8 cellular contexts compared by ENCODE assay signal in the genomic region with DNA sequence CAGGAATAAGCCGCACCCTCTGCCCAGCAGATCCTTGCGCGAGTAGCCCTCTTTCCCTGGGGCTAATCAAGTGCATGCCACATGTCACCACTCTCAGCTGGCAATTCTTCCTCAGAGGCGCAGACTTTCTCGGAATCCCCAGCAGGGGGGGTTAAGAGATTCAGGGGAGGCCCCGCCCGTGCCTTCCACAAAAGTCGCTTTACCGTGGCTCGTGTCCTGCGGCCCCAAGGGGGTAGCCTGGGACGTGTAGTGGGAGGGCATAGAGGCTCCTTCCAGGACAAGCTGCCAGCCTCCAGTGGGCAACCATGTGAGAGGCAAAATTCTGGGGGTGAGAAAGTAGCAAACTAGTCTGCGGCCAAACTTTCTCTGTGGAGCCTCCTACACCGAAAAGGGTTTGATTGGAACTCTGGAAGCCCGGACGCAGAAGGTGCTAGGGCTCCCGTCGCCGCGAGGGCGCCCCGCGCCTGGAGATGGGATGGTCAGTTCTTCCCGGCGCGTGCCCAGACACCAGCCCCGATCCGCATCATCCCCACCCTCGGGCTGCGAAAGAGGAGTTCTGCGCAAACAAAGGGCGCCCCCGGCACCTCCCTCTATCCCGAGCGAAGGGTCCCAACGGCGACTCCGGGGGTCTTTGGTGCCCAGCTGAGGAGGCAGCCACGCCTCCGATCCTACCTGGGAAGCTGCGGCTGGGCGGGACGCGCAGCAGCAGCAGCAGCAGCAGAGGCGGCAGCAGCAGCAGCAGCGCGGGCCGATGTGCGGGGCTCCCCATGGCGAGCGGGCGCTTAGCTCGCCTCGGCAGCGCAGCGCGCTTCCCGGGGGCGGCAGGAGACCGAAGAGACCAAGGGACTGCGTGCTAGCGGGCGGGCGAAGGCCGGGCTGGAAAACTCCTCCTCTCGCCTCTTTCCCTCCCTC. TPM values are rescaled to one million over a fixed set of nuclear protein-coding genes. Genes with fewer than 3 reads are reported as not detected.
DNase-seq lines count a peak whose midpoint lies in the region; ATAC-seq and TF ChIP-seq lines count a peak whose summit lies in the region.
"Had no signal": no experiment of that assay in that cellular context is flagged by ENCODE, and none has a peak within 500 bp of the region (broad histone marks: within the 10 kb centered on the region; RNA-seq: fewer than 3 reads in every experiment).

A gene with protein sequence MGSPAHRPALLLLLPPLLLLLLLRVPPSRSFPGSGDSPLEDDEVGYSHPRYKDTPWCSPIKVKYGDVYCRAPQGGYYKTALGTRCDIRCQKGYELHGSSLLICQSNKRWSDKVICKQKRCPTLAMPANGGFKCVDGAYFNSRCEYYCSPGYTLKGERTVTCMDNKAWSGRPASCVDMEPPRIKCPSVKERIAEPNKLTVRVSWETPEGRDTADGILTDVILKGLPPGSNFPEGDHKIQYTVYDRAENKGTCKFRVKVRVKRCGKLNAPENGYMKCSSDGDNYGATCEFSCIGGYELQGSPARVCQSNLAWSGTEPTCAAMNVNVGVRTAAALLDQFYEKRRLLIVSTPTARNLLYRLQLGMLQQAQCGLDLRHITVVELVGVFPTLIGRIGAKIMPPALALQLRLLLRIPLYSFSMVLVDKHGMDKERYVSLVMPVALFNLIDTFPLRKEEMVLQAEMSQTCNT (minus strand): TSS at position 848 of the 912 bp plus-strand sequence. CDS start 79 bp downstream, at position 769.

- H3K36me3 Mint-ChIP-seq in endothelial cell (ENCODE audit: low read depth, unreplicated experiment) = peaks cover 3% of the 10 kb centered on the region
- H3K36me3 Mint-ChIP-seq: activated naive CD4-positive, alpha-beta T cell treated with anti-CD3 and anti-CD28 coated beads, Interleukin-2, amount 50 U/mL, for 24 hours had no signal

- no peak for TF ChIP-seq RAD21 in SK-N-SH (IDR thresholded peaks at IDR 0.05; ENCODE audit: low read length)

- H3K27ac Mint-ChIP-seq in endothelial cell (ENCODE audit: unreplicated experiment) = no peak within 1 kb of the TSS
- H3K27ac Mint-ChIP-seq: activated naive CD4-positive, alpha-beta T cell treated with anti-CD3 and anti-CD28 coated beads, Interleukin-2, amount 50 U/mL, for 24 hours had no signal

- H3K9me3 ChIP-seq in SK-N-SH (no peaks in the 10 kb centered on the region), mucosa of descending colon (no peaks in the 10 kb centered on the region), vagina (no peaks in the 10 kb centered on the region)

- peaks cover 7% of the 10 kb centered on the region; the same call in 1 of the 2 replicates for H3K79me2 ChIP-seq in SK-N-SH (ENCODE audit: insufficient read depth)

- peaks cover 3% of the 10 kb centered on the region for H3K27me3 Mint-ChIP-seq in endothelial cell (ENCODE audit: unreplicated experiment)

- TF ChIP-seq CTCF in GM12873 (IDR thresholded peaks at IDR 0.05; ENCODE audit: insufficient read depth, low read depth, low read length, missing control alignments) = peak; percentile 43
- peak; percentile 43 for TF ChIP-seq CTCF in SK-N-SH (IDR thresholded peaks at IDR 0.05)
- TF ChIP-seq CTCF in endothelial cell (IDR thresholded peaks at IDR 0.05; ENCODE audit: unreplicated experiment) = peak; percentile 33
- no peak for TF ChIP-seq CTCF in mucosa of descending colon (IDR thresholded peaks at IDR 0.05)
- TF ChIP-seq CTCF in vagina (IDR thresholded peaks at IDR 0.05) = no peak

- peak within 1 kb of the TSS; percentile 88 for H3K4me3 Mint-ChIP-seq in endothelial cell (ENCODE audit: unreplicated experiment)
- H3K4me3 Mint-ChIP-seq: activated naive CD4-positive, alpha-beta T cell treated with anti-CD3 and anti-CD28 coated beads, Interleukin-2, amount 50 U/mL, for 24 hours had no signal

- H3K9ac ChIP-seq in SK-N-SH = peak within 1 kb of the TSS; percentile 66

- no peaks in the 10 kb centered on the region for H3K9me3 Mint-ChIP-seq in endothelial cell (ENCODE audit: unreplicated experiment)
- H3K9me3 Mint-ChIP-seq: activated naive CD4-positive, alpha-beta T cell treated with anti-CD3 and anti-CD28 coated beads, Interleukin-2, amount 50 U/mL, for 24 hours had no signal

- peak; percentile 53 for ATAC-seq in HG03521 (IDR thresholded peaks at IDR 0.05; ENCODE audit: unreplicated experiment)
- ATAC-seq in mucosa of descending colon = peak; percentile 64
- ATAC-seq in HG03571 (IDR thresholded peaks at IDR 0.05; ENCODE audit: unreplicated experiment) = no peak

- H3K4me1 ChIP-seq in SK-N-SH (ENCODE audit: control insufficient read depth in 1 of 2, insufficient read depth in 2 of 2, low read depth in 1 of 2, low read length in 1 of 2) (peaks cover 0 to 6% of the 10 kb centered on the region in 2 experiments; a peak in 1 of 4 replicates), mucosa of descending colon (ENCODE audit: low read depth) (no peaks in the 10 kb centered on the region), vagina (no peaks in the 10 kb centered on the region)

- POLR2A ChIA-PET in SK-N-SH (lab: Yijun Ruan, JAX) = interaction anchor here (0.7 kb wide), 1 partner anchor 152 kb away, joined by 3 read pairs; no protein-coding TSS in a partner anchor

- peaks cover 19% of the 10 kb centered on the region for H3K4me1 Mint-ChIP-seq in endothelial cell (ENCODE audit: unreplicated experiment)
- H3K4me1 Mint-ChIP-seq: activated naive CD4-positive, alpha-beta T cell treated with anti-CD3 and anti-CD28 coated beads, Interleukin-2, amount 50 U/mL, for 24 hours had no signal

- peak within 1 kb of the TSS; percentile 85 for H3K4me2 ChIP-seq in SK-N-SH

- no peak for TF ChIP-seq POLR2A in vagina (IDR thresholded peaks at IDR 0.05)

- H3K4me3 ChIP-seq in SK-N-SH (ENCODE audit: low read depth in 2 of 2, low read length in 1 of 2) = peak within 1 kb of the TSS; percentile 60 to 65
- no peak within 1 kb of the TSS for H3K4me3 ChIP-seq in mucosa of descending colon
- H3K4me3 ChIP-seq in vagina = peak within 1 kb of the TSS; percentile 40 to 53

- no peaks in the 10 kb centered on the region for H3K9me2 ChIP-seq in SK-N-SH

- under 1% methylated on average over 32 of the region's 66 CpGs for WGBS in SK-N-SH (ENCODE audit: low lambda C conversion rate)

- no peaks in the 10 kb centered on the region for H4K20me1 ChIP-seq in SK-N-SH (ENCODE audit: insufficient read depth)

- H3K27ac ChIP-seq in SK-N-SH (ENCODE audit: low read depth in 2 of 2, low read length in 1 of 2) (peak within 1 kb of the TSS in 1 of 2 experiments; percentile 35; a peak in 2 of 4 replicates), vagina (no peak within 1 kb of the TSS)

- H3K27me3 ChIP-seq in SK-N-SH (ENCODE audit: insufficient read depth) (no peaks in the 10 kb centered on the region; the same call in 1 of the 2 replicates), vagina (no peaks in the 10 kb centered on the region)

- CTCF ChIA-PET in SK-N-SH (lab: Yijun Ruan, JAX) = interaction anchor here (1.0 to 1.3 kb wide), 8 partner anchors 8 to 46 kb away, joined by 3 to 9 read pairs (median 4); no protein-coding TSS in a partner anchor

- peak within 1 kb of the TSS; percentile 87 for H2AFZ ChIP-seq in SK-N-SH (ENCODE audit: low read depth)

- intact Hi-C loops in mucosa of descending colon (cut with DNase I, micrococcal nuclease) (no loop called here), vagina (cut with DNase I) (loop anchor here (5.0 kb wide), 1 partner anchor 373 kb away; a partner anchor contains a TSS)

- TF ChIP-seq EP300 in SK-N-SH (IDR thresholded peaks at IDR 0.05; ENCODE audit: borderline replicate concordance in 1 of 2, low read depth in 1 of 2, low read length in 1 of 2) = no peak

- DNase-seq in SK-N-SH (peak; percentile 53), endothelial cell (ENCODE audit: low spot score) (peak; percentile 38), mucosa of descending colon (peak; percentile 16 to 50 (median 35)), vagina (ENCODE audit: extremely low spot score in 2 of 2) (no peak)

- H3K36me3 ChIP-seq in SK-N-SH (replicated peaks in 1 of 2; ENCODE audit: control insufficient read depth in 1 of 2, insufficient read depth in 2 of 2, low read length in 1 of 2) = no peaks in the 10 kb centered on the region
- no peaks in the 10 kb centered on the region for H3K36me3 ChIP-seq in mucosa of descending colon (ENCODE audit: low read depth)
- no peaks in the 10 kb centered on the region for H3K36me3 ChIP-seq in vagina

- peaks cover 9% of the 10 kb centered on the region for H3F3A ChIP-seq in SK-N-SH (replicated peaks; ENCODE audit: insufficient read depth)

TF ChIP-seq in SK-N-SH, 30 proteins besides CTCF, POLR2A, EP300 and RAD21 (continues in another document):
- TF ChIP-seq CHD2 (IDR thresholded peaks at IDR 0.05; ENCODE audit: low read length, partially characterized antibody) = no peak
- TF ChIP-seq TCF12 (IDR thresholded peaks at IDR 0.05) = 0 out of 2 replicates have a peak, but pooled peaks have one; percentile 27
- no peak for TF ChIP-seq SMC3 (IDR thresholded peaks at IDR 0.05; ENCODE audit: low read depth, low read length)
- TF ChIP-seq NFIC (IDR thresholded peaks at IDR 0.05; ENCODE audit: borderline replicate concordance) = no peak
- TF ChIP-seq, protein P1, sequence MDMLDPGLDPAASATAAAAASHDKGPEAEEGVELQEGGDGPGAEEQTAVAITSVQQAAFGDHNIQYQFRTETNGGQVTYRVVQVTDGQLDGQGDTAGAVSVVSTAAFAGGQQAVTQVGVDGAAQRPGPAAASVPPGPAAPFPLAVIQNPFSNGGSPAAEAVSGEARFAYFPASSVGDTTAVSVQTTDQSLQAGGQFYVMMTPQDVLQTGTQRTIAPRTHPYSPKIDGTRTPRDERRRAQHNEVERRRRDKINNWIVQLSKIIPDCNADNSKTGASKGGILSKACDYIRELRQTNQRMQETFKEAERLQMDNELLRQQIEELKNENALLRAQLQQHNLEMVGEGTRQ (IDR thresholded peaks at IDR 0.05; ENCODE audit: borderline replicate concordance, low read depth, low read length) = no peak
- TF ChIP-seq EZH2phosphoT487 (IDR thresholded peaks at IDR 0.05; ENCODE audit: borderline replicate concordance, low read depth) = no peak
- TF ChIP-seq, protein P2, sequence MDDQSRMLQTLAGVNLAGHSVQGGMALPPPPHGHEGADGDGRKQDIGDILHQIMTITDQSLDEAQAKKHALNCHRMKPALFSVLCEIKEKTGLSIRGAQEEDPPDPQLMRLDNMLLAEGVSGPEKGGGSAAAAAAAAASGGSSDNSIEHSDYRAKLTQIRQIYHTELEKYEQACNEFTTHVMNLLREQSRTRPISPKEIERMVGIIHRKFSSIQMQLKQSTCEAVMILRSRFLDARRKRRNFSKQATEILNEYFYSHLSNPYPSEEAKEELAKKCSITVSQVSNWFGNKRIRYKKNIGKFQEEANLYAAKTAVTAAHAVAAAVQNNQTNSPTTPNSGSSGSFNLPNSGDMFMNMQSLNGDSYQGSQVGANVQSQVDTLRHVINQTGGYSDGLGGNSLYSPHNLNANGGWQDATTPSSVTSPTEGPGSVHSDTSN (IDR thresholded peaks at IDR 0.05) = peak; percentile 19; the same call in 1 of the 2 replicates
- no peak for TF ChIP-seq ELF1 (IDR thresholded peaks at IDR 0.05)
- no peak for TF ChIP-seq RXRA (IDR thresholded peaks at IDR 0.05; ENCODE audit: borderline replicate concordance, low read depth)

RNA-seq across cellular contexts. Expression of the gene that starts here (rescaled TPM):
- polyA plus RNA-seq in SK-N-SH (2012; rRNA removed) = 85.5 and 124 TPM in 2 replicates
- 105 and 136 TPM in 2 replicates for polyA plus RNA-seq in SK-N-SH (2012; cell fraction: cytosol; rRNA removed)
- 55.7 and 81.8 TPM in 2 replicates for polyA plus RNA-seq in SK-N-SH (2012; cell fraction: nucleus; rRNA removed)
- total RNA-seq in endothelial cell (ENCODE audit: unreplicated experiment) (23.8 TPM), mucosa of descending colon (10 to 100 TPM in 2 of 3 donors, 1 to 10 TPM in 1; 6.3 to 50.7 (median 32.6) TPM), vagina (118 TPM)

Comparison
In these comparisons a context has a peak if more than half of its experiments do, and no peak if none do; other contexts are left out.
1. CTCF ChIP-seq: peak in GM12873 (single experiment), SK-N-SH (single experiment) and endothelial cell (single experiment); none in mucosa of descending colon (single experiment) and vagina (0 of 3).
2. DNase-seq: peak in SK-N-SH (single experiment), endothelial cell (single experiment) and mucosa of descending colon (3 of 3); none in vagina (0 of 2).